Comparison of ENCODE assay signal across 13 cellular contexts in genomic region chr5:171535162-171535561, GRCh38.
DNase-seq lines count a peak whose midpoint lies in the region; ATAC-seq and TF ChIP-seq lines count a peak whose summit lies in the region.
"Had no signal": no experiment of that assay in that cellular context is flagged by ENCODE, and none has a peak within 500 bp of the region (broad histone marks: within the 10 kb centered on the region; RNA-seq: fewer than 3 reads in every experiment).

No MANE protein-coding gene starts in this region.

- no peaks in the 10 kb centered on the region for H3K36me3 ChIP-seq in GM23338 (ENCODE audit: insufficient read depth)
- H3K36me3 ChIP-seq in HCT116 (ENCODE audit: control insufficient read depth in 1 of 2, insufficient read depth in 2 of 2, low read length in 2 of 2) = no peaks in the 10 kb centered on the region
- H3K36me3 ChIP-seq: BLaER1 treated with 17β-estradiol and CSF1 and Interleukin-3, amounts not matched to agents 10 nM and 100 nM; HAP-1 had no signal

- no peaks in the 10 kb centered on the region for H3K9me3 ChIP-seq in HCT116 (ENCODE audit: control insufficient read depth in 1 of 2, insufficient read depth in 1 of 2, low read depth in 1 of 2, low read length in 2 of 2)
- H3K9me3 ChIP-seq: BLaER1 treated with 17β-estradiol and CSF1 and Interleukin-3, amounts not matched to agents 10 nM and 100 nM; HAP-1 had no signal

- H2AFZ ChIP-seq in GM23338 = no peak overlapping the region
- H2AFZ ChIP-seq in HCT116 (ENCODE audit: low read depth, low read length, poor library complexity, severe bottlenecking) = peak overlapping the region; percentile 90
- H2AFZ ChIP-seq: GM23248 had no signal

- H3K27ac ChIP-seq in GM23338 (ENCODE audit: low read depth) (no peak overlapping the region), HCT116 (ENCODE audit: low read depth, low read length) (no peak overlapping the region)
- H3K27ac ChIP-seq: BLaER1 treated with 17β-estradiol and CSF1 and Interleukin-3, amounts not matched to agents 10 nM and 100 nM; GM23248 had no signal

- H3K4me1 ChIP-seq in GM23338 (ENCODE audit: insufficient read depth) (peaks cover 23% of the 10 kb centered on the region), HCT116 (ENCODE audit: control insufficient read depth in 1 of 2, insufficient read depth in 2 of 2, low read length in 2 of 2) (peaks cover 5 to 37% of the 10 kb centered on the region in 2 experiments; a peak in 3 of 4 replicates)
- H3K4me1 ChIP-seq: BLaER1 treated with 17β-estradiol and CSF1 and Interleukin-3, amounts not matched to agents 10 nM and 100 nM; HAP-1 had no signal

- H3K79me2 ChIP-seq in GM23338 (replicated peaks; ENCODE audit: insufficient read depth) (no peaks in the 10 kb centered on the region), HCT116 (ENCODE audit: insufficient read depth, low read length) (no peaks in the 10 kb centered on the region)

- peak overlapping the region; percentile 20; the same call in 1 of the 3 replicates for H3K4me3 Mint-ChIP-seq in GM23338
- H3K4me3 Mint-ChIP-seq in activated T-helper 17 cell treated with anti-CD3 and anti-CD28 coated beads, Interleukin-2, amount 50 U/mL, for 72 hours = no peak overlapping the region
- no peak overlapping the region for H3K4me3 Mint-ChIP-seq in osteocyte (ENCODE audit: unreplicated experiment)
- H3K4me3 Mint-ChIP-seq: B cell; CD8-positive, alpha-beta memory T cell had no signal

- BruUV-seq in HCT116 (replicated peaks; lab: Mats Ljungman, UMichigan) = no TSS peak

- peak overlapping the region; percentile 25 for H3K27ac Mint-ChIP-seq in GM23338
- peak overlapping the region; percentile 7 for H3K27ac Mint-ChIP-seq in activated T-helper 17 cell treated with anti-CD3 and anti-CD28 coated beads, Interleukin-2, amount 50 U/mL, for 72 hours
- no peak overlapping the region for H3K27ac Mint-ChIP-seq in osteocyte (ENCODE audit: unreplicated experiment)
- H3K27ac Mint-ChIP-seq: B cell; CD8-positive, alpha-beta memory T cell had no signal

- H4K20me1 ChIP-seq in GM23338 (replicated peaks; ENCODE audit: insufficient read depth) (no peaks in the 10 kb centered on the region), HCT116 (ENCODE audit: insufficient read depth) (no peaks in the 10 kb centered on the region)
- H4K20me1 ChIP-seq: BLaER1 treated with 17β-estradiol and CSF1 and Interleukin-3, amounts not matched to agents 10 nM and 100 nM had no signal

- DNase-seq in GM23338 (ENCODE audit: low spot score) (no peak), HCT116 (ENCODE audit: low read depth, low spot score) (no peak), osteocyte (ENCODE audit: extremely low spot score, unreplicated experiment) (peak; percentile 25), DMS153 (lab: John Stamatoyannopoulos, UW) (no peak), cerebellar nuclear complex (lab: John Stamatoyannopoulos, UW) (no peak)
- DNase-seq: CD8-positive, alpha-beta memory T cell; COR-L47; DMS 273 treated with DMSO at 0.1 percent for 48 hours; GM23248 had no signal

- peaks cover 21% of the 10 kb centered on the region for H3K4me1 Mint-ChIP-seq in GM23338
- H3K4me1 Mint-ChIP-seq in activated T-helper 17 cell treated with anti-CD3 and anti-CD28 coated beads, Interleukin-2, amount 50 U/mL, for 72 hours = peaks cover 9% of the 10 kb centered on the region
- peaks cover 2% of the 10 kb centered on the region for H3K4me1 Mint-ChIP-seq in osteocyte (ENCODE audit: unreplicated experiment)
- H3K4me1 Mint-ChIP-seq: B cell; CD8-positive, alpha-beta memory T cell had no signal

- no peak overlapping the region for H3K9ac ChIP-seq in HCT116 (ENCODE audit: low read length)
- H3K9ac ChIP-seq: BLaER1 treated with 17β-estradiol and CSF1 and Interleukin-3, amounts not matched to agents 10 nM and 100 nM; GM23248 had no signal

- no peak for TF ChIP-seq RAD21 in HCT116 (IDR thresholded peaks at IDR 0.05; ENCODE audit: low read depth)

- H3K27me3 ChIP-seq in GM23338 (ENCODE audit: insufficient read depth) = no peaks in the 10 kb centered on the region
- H3K27me3 ChIP-seq in HCT116 (ENCODE audit: insufficient read depth, low read length) = no peaks in the 10 kb centered on the region
- H3K27me3 ChIP-seq: BLaER1 treated with 17β-estradiol and CSF1 and Interleukin-3, amounts not matched to agents 10 nM and 100 nM had no signal

- H3K36me3 Mint-ChIP-seq in GM23338 (ENCODE audit: low read depth) (no peaks in the 10 kb centered on the region), osteocyte (ENCODE audit: unreplicated experiment) (no peaks in the 10 kb centered on the region)
- H3K36me3 Mint-ChIP-seq in activated T-helper 17 cell treated with anti-CD3 and anti-CD28 coated beads, Interleukin-2, amount 50 U/mL, for 72 hours (ENCODE audit: low read depth) = no peaks in the 10 kb centered on the region

- H3K27me3 Mint-ChIP-seq in GM23338 (ENCODE audit: insufficient read depth, low read depth, poor library complexity) (no peaks in the 10 kb centered on the region), osteocyte (ENCODE audit: unreplicated experiment) (peaks cover 2% of the 10 kb centered on the region)
- H3K27me3 Mint-ChIP-seq in activated T-helper 17 cell treated with anti-CD3 and anti-CD28 coated beads, Interleukin-2, amount 50 U/mL, for 72 hours = peaks cover 28% of the 10 kb centered on the region

- H3K4me2 ChIP-seq in GM23338 (peak overlapping the region; percentile 63), HCT116 (ENCODE audit: low read length) (no peak overlapping the region)
- H3K4me2 ChIP-seq: BLaER1 treated with 17β-estradiol and CSF1 and Interleukin-3, amounts not matched to agents 10 nM and 100 nM had no signal

- no peaks in the 10 kb centered on the region for H3K9me2 ChIP-seq in GM23338 (ENCODE audit: insufficient read depth)
- no peaks in the 10 kb centered on the region for H3K9me2 ChIP-seq in HCT116 (ENCODE audit: insufficient read depth)

- TF ChIP-seq CTCF in GM23338 (conservative IDR thresholded peaks at IDR 0.05; ENCODE audit: low read depth in 2 of 2) (no peak), HCT116 (IDR thresholded peaks at IDR 0.05 in 2 of 3, conservative IDR thresholded peaks at IDR 0.05 in 1 of 3; ENCODE audit: borderline replicate concordance in 1 of 3, insufficient read depth in 1 of 3, low read depth in 2 of 3, low read length in 2 of 3) (no peak), osteocyte (IDR thresholded peaks at IDR 0.05) (no peak)

- H3K4me3 ChIP-seq in GM23338 (peak overlapping the region; percentile 30; the same call in 1 of the 2 replicates), HCT116 (replicated peaks in 1 of 2; ENCODE audit: low read depth in 1 of 2, low read length in 2 of 2) (no peak overlapping the region)
- H3K4me3 ChIP-seq: BLaER1 treated with 17β-estradiol and CSF1 and Interleukin-3, amounts not matched to agents 10 nM and 100 nM; GM23248; HAP-1 had no signal

- no peaks in the 10 kb centered on the region for H3K9me3 Mint-ChIP-seq in GM23338
- H3K9me3 Mint-ChIP-seq in activated T-helper 17 cell treated with anti-CD3 and anti-CD28 coated beads, Interleukin-2, amount 50 U/mL, for 72 hours = no peaks in the 10 kb centered on the region
- H3K9me3 Mint-ChIP-seq in osteocyte (ENCODE audit: unreplicated experiment) = no peaks in the 10 kb centered on the region
- H3K9me3 Mint-ChIP-seq: CD8-positive, alpha-beta memory T cell had no signal

- no peaks in the 10 kb centered on the region for H3F3A ChIP-seq in GM23338 (replicated peaks; ENCODE audit: low read depth)

- ATAC-seq in GM23338 (no peak; the same call in 1 of the 3 replicates), HCT116 (no peak)
- ATAC-seq in activated T-helper 17 cell treated with anti-CD3 and anti-CD28 coated beads, Interleukin-2, amount 50 U/mL, for 72 hours (replicated peaks) = no peak

- intact Hi-C loops in HCT116 (cut with micrococcal nuclease) = no loop called here

- CTCF ChIA-PET in HCT116 (lab: Charles Lee) = no interaction called here

- TF ChIP-seq POLR2A in HCT116 (IDR thresholded peaks at IDR 0.05; ENCODE audit: borderline replicate concordance, extremely low read depth, insufficient read depth, insufficient read length) = no peak

- RAD21 ChIA-PET in HCT116 (lab: Charles Lee; ENCODE audit: low non-redundant PET in 1 of 2, low total read pairs in 2 of 2, uncharacterized antibody in 2 of 2, unreplicated experiment in 2 of 2) = interaction anchor here in 1 of 2 experiments (0.5 kb wide), 1 partner anchor 313 kb away, joined by 5 read pairs; no protein-coding TSS in a partner anchor

- POLR2A ChIA-PET in HCT116 (lab: Charles Lee) = no interaction called here

TF ChIP-seq in HCT116, 20 proteins besides CTCF, POLR2A, EP300 and RAD21:
- no peak for TF ChIP-seq JUND (IDR thresholded peaks at IDR 0.05)
- no peak for TF ChIP-seq ATF3 (IDR thresholded peaks at IDR 0.05)
- no peak for TF ChIP-seq ELF1 (IDR thresholded peaks at IDR 0.05; ENCODE audit: borderline replicate concordance, low read depth)
- no peak for TF ChIP-seq SRF (IDR thresholded peaks at IDR 0.05; ENCODE audit: low read depth)
- TF ChIP-seq SP1 (IDR thresholded peaks at IDR 0.05; ENCODE audit: low read depth) = no peak
- TF ChIP-seq FOSL1 (IDR thresholded peaks at IDR 0.05; ENCODE audit: low read depth) = no peak
- TF ChIP-seq EGR1 (IDR thresholded peaks at IDR 0.05; ENCODE audit: low read depth) = no peak
- no peak for TF ChIP-seq SIN3A (IDR thresholded peaks at IDR 0.05; ENCODE audit: low read depth)
- TF ChIP-seq POLR2AphosphoS5 (IDR thresholded peaks at IDR 0.05; ENCODE audit: low read depth, low read length) = no peak
- TF ChIP-seq ZNF274 (IDR thresholded peaks at IDR 0.05; ENCODE audit: low read depth, low read length) = no peak
- no peak for TF ChIP-seq ZFX (IDR thresholded peaks at IDR 0.05)
